In genomic region chr17:75109047-75109406, GRCh38 we compare ENCODE assay signal across 8 cellular contexts. TPM values are rescaled to one million over a fixed set of nuclear protein-coding genes. Genes with fewer than 3 reads are reported as not detected.
DNase-seq lines count a peak whose midpoint lies in the region; ATAC-seq and TF ChIP-seq lines count a peak whose summit lies in the region.

No MANE protein-coding gene starts in this region.

- CTCF ChIA-PET in AG04449 (lab: Yijun Ruan, JAX): interaction anchor here (0.6 to 9.4 kb wide), 8 partner anchors 14 to 94 kb away, joined by 3 to 231 read pairs (median 13); partner anchors contain the start of genes NT5C, NUP85 and SLC16A5
- CTCF ChIA-PET in mammary epithelial cell (lab: Charles Lee; ENCODE audit: low non-redundant PET): no interaction called here

- peaks cover 9% of the 10 kb centered on the region for H3K79me2 ChIP-seq in mammary epithelial cell (ENCODE audit: insufficient read depth, low read length)

- DNase-seq in AG04449 (ENCODE audit: low read depth, low spot score) (no peak), mammary epithelial cell (no peak), NCI-H526 treated with DMSO at 0.1 percent for 48 hours (lab: John Stamatoyannopoulos, UW) (no peak)

- BruUV-seq in mammary epithelial cell (replicated peaks; lab: Mats Ljungman, UMichigan): no TSS peak

- H3K27ac ChIP-seq in HUES64 (ENCODE audit: low read depth, low read length): no peak overlapping the region
- H3K27ac ChIP-seq in mammary epithelial cell (ENCODE audit: insufficient read depth, low read depth, low read length): no peak overlapping the region
- H3K27ac ChIP-seq in muscle layer of colon (ENCODE audit: low read depth, low read length): peak overlapping the region; percentile 25

- dilution Hi-C loops in mammary epithelial cell (cut with HindIII; ENCODE audit: low sequenced_read_pairs): no loop called here

- H3K9me3 ChIP-seq in HUES64 (ENCODE audit: insufficient read depth, low read depth, low read length): no peaks in the 10 kb centered on the region
- H3K9me3 ChIP-seq in mammary epithelial cell (replicated peaks; ENCODE audit: insufficient read depth, low read length): no peaks in the 10 kb centered on the region
- H3K9me3 ChIP-seq in muscle layer of colon (ENCODE audit: low read length): no peaks in the 10 kb centered on the region

- H3K9ac ChIP-seq in HUES64 (ENCODE audit: low read depth, low read length): peak overlapping the region; percentile 57
- no peak overlapping the region for H3K9ac ChIP-seq in mammary epithelial cell (ENCODE audit: insufficient read depth, low read length)
- H3K9ac ChIP-seq in muscle layer of colon (ENCODE audit: low read length): peak overlapping the region; percentile 53

- H3K4me1 ChIP-seq in HUES64 (ENCODE audit: insufficient read depth, low read length) (0 out of 2 replicates have a peak, but pooled peaks cover 10% of the 10 kb centered on the region), mammary epithelial cell (ENCODE audit: insufficient read depth, low read length) (peaks cover 10% of the 10 kb centered on the region), muscle layer of colon (ENCODE audit: insufficient read depth, low read length) (peaks cover 7% of the 10 kb centered on the region)

- 19% methylated on average over 22 of the region's 22 CpGs for WGBS in HUES64
- WGBS in mammary epithelial cell (ENCODE audit: low coverage, missing lambda C conversion rate): 26% methylated on average over 18 of the region's 22 CpGs

- H4K20me1 ChIP-seq in mammary epithelial cell (ENCODE audit: insufficient read depth, low read length): no peaks in the 10 kb centered on the region

- H2AFZ ChIP-seq in mammary epithelial cell (ENCODE audit: low read depth, low read length): peak overlapping the region; percentile 93

- intact Hi-C loops in mammary epithelial cell (cut with micrococcal nuclease): loop anchor here (1.0 kb wide), 1 partner anchor 13 kb away; no protein-coding TSS in a partner anchor

- H3K27me3 ChIP-seq in HUES64 (ENCODE audit: insufficient read depth, low read length): peaks cover 10% of the 10 kb centered on the region; the same call in 1 of the 2 replicates
- H3K27me3 ChIP-seq in mammary epithelial cell (ENCODE audit: insufficient read depth, low read length): no peaks in the 10 kb centered on the region
- H3K27me3 ChIP-seq in muscle layer of colon (ENCODE audit: control insufficient read depth in 1 of 2, insufficient read depth in 2 of 2, low read length in 2 of 2): no peaks in the 10 kb centered on the region

- H3K4me3 ChIP-seq in AG04449 (ENCODE audit: low read depth, low read length) (peak overlapping the region; percentile 79), HUES64 (ENCODE audit: low read length) (peak overlapping the region; percentile 81), mammary epithelial cell (replicated peaks in 1 of 3; ENCODE audit: insufficient read depth in 1 of 3, low read depth in 2 of 3, low read length in 3 of 3) (peak overlapping the region in 1 of 3 experiments; percentile 79), muscle layer of colon (ENCODE audit: low read depth in 1 of 2, low read length in 2 of 2) (peak overlapping the region; percentile 72 to 76)

- in situ Hi-C loops in mammary epithelial cell (cut with MboI; ENCODE audit: low sequenced_read_pairs in 2 of 2): no loop called here

- ATAC-seq in GM19324 (IDR thresholded peaks at IDR 0.05; ENCODE audit: low FRiP score, unreplicated experiment): no peak
- no peak for ATAC-seq in HG03439 (IDR thresholded peaks at IDR 0.05; ENCODE audit: unreplicated experiment)
- no peak for ATAC-seq in HG03442 (IDR thresholded peaks at IDR 0.05; ENCODE audit: unreplicated experiment)

- POLR2A ChIA-PET in AG04449 (lab: Yijun Ruan, JAX): interaction anchor here (0.6 to 0.7 kb wide), 3 partner anchors 12 to 17 kb away, joined by 3 to 4 read pairs (median 3); no protein-coding TSS in a partner anchor

- H3K36me3 ChIP-seq in HUES64 (ENCODE audit: insufficient read depth, low read length) (no peaks in the 10 kb centered on the region), mammary epithelial cell (ENCODE audit: insufficient read depth, low read length) (no peaks in the 10 kb centered on the region), muscle layer of colon (ENCODE audit: insufficient read depth, low read length) (no peaks in the 10 kb centered on the region)

- TF ChIP-seq CTCF in AG04449 (IDR thresholded peaks at IDR 0.05; ENCODE audit: insufficient read depth, low read length, missing control alignments) (no peak), mammary epithelial cell (conservative IDR thresholded peaks at IDR 0.05 in 1 of 2, IDR thresholded peaks at IDR 0.05 in 1 of 2; ENCODE audit: extremely low read depth in 1 of 2, insufficient read depth in 1 of 2, low read depth in 1 of 2, low read length in 2 of 2) (no peak)

- H3K4me2 ChIP-seq in mammary epithelial cell (ENCODE audit: insufficient read depth, low read depth, low read length): peak overlapping the region; percentile 91

RNA-seq across cellular contexts. Expression of gene ARMC7, which starts 0.7 kb away (rescaled TPM):
- 12.4 TPM for polyA plus RNA-seq in HUES64 (2013, experiment 1 of 2)
- polyA plus RNA-seq in HUES64 (2013, experiment 2 of 2): 11.8 TPM
- total RNA-seq in mammary epithelial cell: 1 to 10 TPM; 2.8 to 8.3 TPM
- 8.6 TPM for polyA plus RNA-seq in mammary epithelial cell
- polyA minus RNA-seq in mammary epithelial cell: 4.9 TPM

RNA-seq across cellular contexts. Expression of gene SLC16A5, which starts 21.3 kb away (rescaled TPM):
- 7.8 TPM for polyA plus RNA-seq in HUES64 (2013, experiment 1 of 2)
- 11.9 TPM for polyA plus RNA-seq in HUES64 (2013, experiment 2 of 2)
- 1 to 10 TPM; 3.5 to 7.1 TPM for total RNA-seq in mammary epithelial cell
- polyA plus RNA-seq in mammary epithelial cell: 1.6 TPM
- polyA minus RNA-seq in mammary epithelial cell: 1.1 TPM

RNA-seq across cellular contexts. Expression of gene NT5C, which starts 22.5 kb away (rescaled TPM):
- 57.4 TPM for polyA plus RNA-seq in HUES64 (2013, experiment 1 of 2)
- 57.9 TPM for polyA plus RNA-seq in HUES64 (2013, experiment 2 of 2)
- 10 to 100 TPM; 45.7 to 65.7 TPM for total RNA-seq in mammary epithelial cell
- 37.9 TPM for polyA plus RNA-seq in mammary epithelial cell
- polyA minus RNA-seq in mammary epithelial cell: 27.5 TPM

RNA-seq across cellular contexts. Expression of gene JPT1, which starts 45.3 kb away (rescaled TPM):
- 301 TPM for polyA plus RNA-seq in HUES64 (2013, experiment 1 of 2)
- 296 TPM for polyA plus RNA-seq in HUES64 (2013, experiment 2 of 2)
- total RNA-seq in mammary epithelial cell: 100 to 1,000 TPM; 107 to 223 TPM
- 280 TPM for polyA plus RNA-seq in mammary epithelial cell
- polyA minus RNA-seq in mammary epithelial cell: 110 TPM
